Comparison of ENCODE assay signal across 16 cellular contexts in the genomic region with DNA sequence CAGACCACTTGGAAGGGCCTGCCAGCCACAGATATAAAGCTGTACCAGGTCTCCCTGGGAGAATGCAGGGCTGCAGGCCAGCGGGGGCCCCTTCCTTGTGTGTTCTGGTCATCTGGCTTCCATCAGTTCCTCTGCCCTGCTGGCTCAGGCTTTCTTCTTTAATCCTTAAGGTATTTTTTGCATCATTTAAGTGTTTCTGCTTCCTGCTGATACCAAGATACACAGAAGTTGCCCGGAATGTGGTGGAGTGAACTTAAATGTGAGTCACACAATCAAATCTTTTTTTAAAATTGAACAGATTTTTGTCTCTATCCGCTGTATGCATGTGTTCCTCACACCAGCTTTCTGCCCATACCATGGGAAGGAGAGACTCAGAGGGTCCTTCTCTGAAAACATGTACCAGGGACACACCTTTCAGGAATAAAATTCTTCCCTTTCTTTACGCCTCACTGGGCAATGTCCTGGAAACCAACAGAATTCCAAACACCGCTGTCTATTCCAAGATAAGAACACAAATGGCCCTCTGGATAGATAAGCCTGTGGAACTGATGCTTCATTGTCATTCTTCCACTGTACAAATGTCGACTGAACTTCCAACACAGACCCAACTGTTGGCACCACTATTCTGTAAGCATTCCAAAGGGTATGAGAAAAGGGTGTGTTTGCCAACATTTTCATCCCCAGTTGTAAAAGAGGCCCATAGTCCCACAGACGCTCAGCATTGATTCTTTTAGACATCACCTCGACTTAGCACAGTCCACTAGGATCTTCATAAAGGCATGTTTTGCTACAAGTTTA.
DNase-seq lines count a peak whose midpoint lies in the region; TF ChIP-seq lines count a peak whose summit lies in the region.
"Had no signal": no experiment of that assay in that cellular context is flagged by ENCODE, and none has a peak within 500 bp of the region (broad histone marks: within the 10 kb centered on the region; RNA-seq: fewer than 3 reads in every experiment).

No MANE protein-coding gene starts in this region.

- H3K36me3 Mint-ChIP-seq in mesothelial cell of epicardium, result no peaks in the 10 kb centered on the region

- no peaks in the 10 kb centered on the region for H3K27me3 ChIP-seq in BE2C
- H3K27me3 ChIP-seq: BLaER1 had no signal

- H3K4me1 Mint-ChIP-seq in mesothelial cell of epicardium, result peaks cover 22% of the 10 kb centered on the region

- no peaks in the 10 kb centered on the region; the same call in 1 of the 2 replicates for H3K36me3 ChIP-seq in BE2C
- H3K36me3 ChIP-seq: BLaER1 had no signal

- peak overlapping the region; percentile 91 for H3K27ac Mint-ChIP-seq in mesothelial cell of epicardium
- H3K27ac Mint-ChIP-seq: IgD-negative memory B cell had no signal

- DNase-seq in BE2C, result peak; percentile 50
- peak; percentile 85 for DNase-seq in MV-4-11 (lab: John Stamatoyannopoulos, UW)
- DNase-seq in brain pericyte (ENCODE audit: low read depth, low spot score), result peak; percentile 56
- no peak for DNase-seq in mesothelial cell of epicardium (ENCODE audit: low spot score in 2 of 2, unreplicated experiment in 2 of 2)
- DNase-seq in glomerular visceral epithelial cell (ENCODE audit: extremely low spot score), result no peak
- DNase-seq in DMS53 treated with DMSO at 0.1 percent for 48 hours (lab: John Stamatoyannopoulos, UW; ENCODE audit: unreplicated experiment), result no peak
- no peak for DNase-seq in NCI-H2081 (lab: John Stamatoyannopoulos, UW)
- DNase-seq in activated naive CD4-positive, alpha-beta T cell treated with Interleukin-2 at 50 U/mL for 16 hours, result no peak
- DNase-seq: activated CD4-positive, alpha-beta T cell treated with anti-CD3 and anti-CD28 coated beads for 4 hours; activated T-cell treated with anti-CD3 and anti-CD28 coated beads, Interleukin-2, amount 50 U/mL, for 4 hours; amygdala; mesendoderm; NCI-H2081 treated with DMSO at 0.1 percent for 48 hours had no signal

- no peak overlapping the region for H3K4me3 Mint-ChIP-seq in mesothelial cell of epicardium
- H3K4me3 Mint-ChIP-seq: activated T-cell treated with anti-CD3 and anti-CD28 coated beads, Interleukin-2, amount 50 U/mL, for 4 hours; IgD-negative memory B cell had no signal

- H3K4me3 ChIP-seq in BE2C (ENCODE audit: low read depth, low read length), result no peak overlapping the region
- H3K4me3 ChIP-seq: BLaER1 had no signal

- peaks cover 2% of the 10 kb centered on the region for H3K9me3 Mint-ChIP-seq in mesothelial cell of epicardium

- no peaks in the 10 kb centered on the region for H3K4me1 ChIP-seq in BE2C
- H3K4me1 ChIP-seq: parathyroid adenoma had no signal

- no peaks in the 10 kb centered on the region for H3K9me3 ChIP-seq in BE2C
- H3K9me3 ChIP-seq: BLaER1 had no signal

- H3K27me3 Mint-ChIP-seq in mesothelial cell of epicardium (ENCODE audit: low read depth), result no peaks in the 10 kb centered on the region
- H3K27me3 Mint-ChIP-seq: IgD-negative memory B cell had no signal

- TF ChIP-seq CTCF in BE2C (IDR thresholded peaks at IDR 0.05; ENCODE audit: low read depth, low read length), result no peak
- TF ChIP-seq CTCF in mesothelial cell of epicardium (IDR thresholded peaks at IDR 0.05; ENCODE audit: unreplicated experiment), result no peak

Comparison
In these comparisons a context has a peak if more than half of its experiments do, and no peak if none do; other contexts are left out.
1. DNase-seq: peak in BE2C (single experiment), MV-4-11 (single experiment) and brain pericyte (single experiment); none in mesothelial cell of epicardium (0 of 2), glomerular visceral epithelial cell (single experiment), DMS53 treated with DMSO at 0.1 percent for 48 hours (single experiment), NCI-H2081 (0 of 2) and activated naive CD4-positive, alpha-beta T cell treated with Interleukin-2 at 50 U/mL for 16 hours (single experiment).